2 cellular contexts compared by ENCODE assay signal in the genomic region with DNA sequence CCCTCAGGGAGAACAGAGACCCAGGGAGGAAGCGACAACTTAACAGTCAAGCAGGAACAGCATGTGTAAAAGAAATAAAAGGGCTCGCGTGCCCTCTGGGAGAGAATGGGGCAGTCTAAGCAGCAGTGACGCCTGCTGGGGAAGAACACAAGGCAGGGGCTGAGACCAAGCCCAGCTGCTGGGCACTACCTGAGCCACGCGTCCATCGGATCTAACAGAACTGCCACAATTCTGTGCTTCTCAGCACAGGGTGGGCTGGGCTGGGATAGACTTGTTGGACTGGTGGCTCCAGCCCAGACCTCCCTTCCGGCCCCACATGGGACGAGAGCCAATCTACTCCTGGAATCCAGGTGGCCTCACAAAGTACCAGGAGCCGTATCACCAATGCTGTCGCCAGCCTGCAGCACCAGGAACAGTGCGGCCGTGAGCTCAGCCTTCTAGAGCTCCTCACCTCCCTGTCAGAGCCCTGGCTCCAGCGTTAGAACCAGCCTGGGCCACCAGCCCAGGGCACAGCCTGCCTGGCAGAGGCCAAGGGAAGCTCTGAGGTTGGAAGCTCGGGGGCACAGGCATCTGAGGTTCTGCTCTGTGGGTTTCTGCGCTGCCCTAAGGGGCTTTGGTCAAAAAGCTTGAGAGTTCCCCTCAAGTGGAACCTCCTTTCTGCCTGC.
TF ChIP-seq lines count a peak whose summit lies in the region.

No MANE protein-coding gene starts in this region.

TF ChIP-seq in H1, 55 proteins besides CTCF, POLR2A, EP300 and RAD21:
- TF ChIP-seq TCF12 (IDR thresholded peaks at IDR 0.05; ENCODE audit: low read depth, low read length) (no peak), CTBP2 (IDR thresholded peaks at IDR 0.05; ENCODE audit: borderline replicate concordance, insufficient read depth, insufficient read length, low read length) (no peak), KDM4A (IDR thresholded peaks at IDR 0.05; ENCODE audit: low read depth, low read length, severe bottlenecking) (no peak), SIN3A (conservative IDR thresholded peaks at IDR 0.05 in 1 of 2, IDR thresholded peaks at IDR 0.05 in 1 of 2; ENCODE audit: low read depth in 1 of 2, low read length in 2 of 2) (no peak), HDAC6 (IDR thresholded peaks at IDR 0.05; ENCODE audit: low read depth, low read length) (no peak), CREB1 (IDR thresholded peaks at IDR 0.05) (no peak), RBBP5 (IDR thresholded peaks at IDR 0.05; ENCODE audit: borderline replicate concordance, low read depth, low read length) (no peak), TAF7 (optimal IDR thresholded peaks at IDR 0.05; ENCODE audit: borderline replicate concordance, low read depth, low read length) (no peak), RFX5 (IDR thresholded peaks at IDR 0.05; ENCODE audit: borderline replicate concordance, low read depth, low read length) (no peak)
- TF ChIP-seq, protein P1, sequence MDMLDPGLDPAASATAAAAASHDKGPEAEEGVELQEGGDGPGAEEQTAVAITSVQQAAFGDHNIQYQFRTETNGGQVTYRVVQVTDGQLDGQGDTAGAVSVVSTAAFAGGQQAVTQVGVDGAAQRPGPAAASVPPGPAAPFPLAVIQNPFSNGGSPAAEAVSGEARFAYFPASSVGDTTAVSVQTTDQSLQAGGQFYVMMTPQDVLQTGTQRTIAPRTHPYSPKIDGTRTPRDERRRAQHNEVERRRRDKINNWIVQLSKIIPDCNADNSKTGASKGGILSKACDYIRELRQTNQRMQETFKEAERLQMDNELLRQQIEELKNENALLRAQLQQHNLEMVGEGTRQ (IDR thresholded peaks at IDR 0.05; ENCODE audit: low read length), result no peak

TF ChIP-seq in HEK293T, 16 proteins besides CTCF, POLR2A, EP300 and RAD21:
- no peak for TF ChIP-seq BHLHE40 (IDR thresholded peaks at IDR 0.05; ENCODE audit: borderline replicate concordance)
- no peak for TF ChIP-seq TARDBP (IDR thresholded peaks at IDR 0.05)
- TF ChIP-seq SUZ12 (IDR thresholded peaks at IDR 0.05), result no peak
- TF ChIP-seq L3MBTL2 (conservative IDR thresholded peaks at IDR 0.05), result no peak
- no peak for TF ChIP-seq ELF4 (IDR thresholded peaks at IDR 0.05)
- no peak for TF ChIP-seq ZNF384 (IDR thresholded peaks at IDR 0.05)
- no peak for TF ChIP-seq FOXK2 (IDR thresholded peaks at IDR 0.05)
- TF ChIP-seq, protein P2, sequence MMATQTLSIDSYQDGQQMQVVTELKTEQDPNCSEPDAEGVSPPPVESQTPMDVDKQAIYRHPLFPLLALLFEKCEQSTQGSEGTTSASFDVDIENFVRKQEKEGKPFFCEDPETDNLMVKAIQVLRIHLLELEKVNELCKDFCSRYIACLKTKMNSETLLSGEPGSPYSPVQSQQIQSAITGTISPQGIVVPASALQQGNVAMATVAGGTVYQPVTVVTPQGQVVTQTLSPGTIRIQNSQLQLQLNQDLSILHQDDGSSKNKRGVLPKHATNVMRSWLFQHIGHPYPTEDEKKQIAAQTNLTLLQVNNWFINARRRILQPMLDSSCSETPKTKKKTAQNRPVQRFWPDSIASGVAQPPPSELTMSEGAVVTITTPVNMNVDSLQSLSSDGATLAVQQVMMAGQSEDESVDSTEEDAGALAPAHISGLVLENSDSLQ (IDR thresholded peaks at IDR 0.05), result no peak
- TF ChIP-seq FOXM1 (IDR thresholded peaks at IDR 0.05; ENCODE audit: borderline replicate concordance), result no peak
- TF ChIP-seq CTBP1 (IDR thresholded peaks at IDR 0.05; ENCODE audit: borderline replicate concordance), result no peak
- TF ChIP-seq ARNT (IDR thresholded peaks at IDR 0.05), result no peak
- no peak for TF ChIP-seq NFRKB (IDR thresholded peaks at IDR 0.05)
